Comparison of ENCODE assay signal across 10 cellular contexts in genomic region chr3:188712257-188712924, GRCh38.
DNase-seq lines count a peak whose midpoint lies in the region; ATAC-seq and TF ChIP-seq lines count a peak whose summit lies in the region.
"Had no signal": no experiment of that assay in that cellular context is flagged by ENCODE, and none has a peak within 500 bp of the region (broad histone marks: within the 10 kb centered on the region; RNA-seq: fewer than 3 reads in every experiment).

No MANE protein-coding gene starts in this region.

- H3K36me3 ChIP-seq in HEK293 (ENCODE audit: control insufficient read depth in 2 of 2, insufficient read depth in 1 of 2, low read length in 2 of 2) (no peaks in the 10 kb centered on the region), heart left ventricle (peaks cover 0 to 14% (median 0%) of the 10 kb centered on the region in 9 donors), smooth muscle cell (ENCODE audit: low read depth) (no peaks in the 10 kb centered on the region), prostate gland (no peaks in the 10 kb centered on the region)

- H3K4me1 ChIP-seq in HEK293 (ENCODE audit: control insufficient read depth, insufficient read depth, low read length), result no peaks in the 10 kb centered on the region; the same call in 1 of the 2 replicates
- peaks cover 0 to 35% (median 13%) of the 10 kb centered on the region in 12 donors for H3K4me1 ChIP-seq in heart left ventricle
- H3K4me1 ChIP-seq in smooth muscle cell (ENCODE audit: low read depth), result no peaks in the 10 kb centered on the region
- peaks cover 5% of the 10 kb centered on the region for H3K4me1 ChIP-seq in prostate gland (replicated peaks)

- H3K9me3 ChIP-seq in HEK293 (ENCODE audit: control insufficient read depth, insufficient read depth, low read depth, low read length), result no peaks in the 10 kb centered on the region
- no peaks in the 10 kb centered on the region for H3K9me3 ChIP-seq in heart left ventricle
- H3K9me3 ChIP-seq in smooth muscle cell (replicated peaks; ENCODE audit: low read depth), result no peaks in the 10 kb centered on the region
- no peaks in the 10 kb centered on the region for H3K9me3 ChIP-seq in prostate gland

- H3K27me3 ChIP-seq in heart left ventricle (no peaks in the 10 kb centered on the region), smooth muscle cell (ENCODE audit: low read depth) (no peaks in the 10 kb centered on the region), prostate gland (replicated peaks; ENCODE audit: insufficient read depth) (no peaks in the 10 kb centered on the region)

- CTCF ChIA-PET in HEK293 (lab: Yijun Ruan, JAX), result interaction anchor here (1.2 kb wide), 1 partner anchor 10 kb away, joined by 6 read pairs; no protein-coding TSS in a partner anchor

- H3F3A ChIP-seq in smooth muscle cell (ENCODE audit: low read depth), result peaks cover 8% of the 10 kb centered on the region

- DNase-seq in UCSD-AML1 (lab: John Stamatoyannopoulos, UW; ENCODE audit: unreplicated experiment), result peak; percentile 23
- DNase-seq in heart left ventricle, result no peak
- no peak for DNase-seq in smooth muscle cell (lab: John Stamatoyannopoulos, UW; ENCODE audit: unreplicated experiment)
- no peak for DNase-seq in prostate gland (ENCODE audit: low spot score)
- no peak for DNase-seq in NCI-H446 treated with DMSO at 0.1 percent for 48 hours (lab: John Stamatoyannopoulos, UW)
- no peak for DNase-seq in occipital lobe (lab: John Stamatoyannopoulos, UW)
- no peak for DNase-seq in HPDE6-E6E7 (ENCODE audit: extremely low spot score)
- DNase-seq: effector CD8-positive, alpha-beta T cell; NCI-H524 treated with DMSO at 0.1 percent for 48 hours had no signal

- TF ChIP-seq CTCF in HEK293 (tag by site-specific recombination; IDR thresholded peaks at IDR 0.05) (no peak), heart left ventricle (IDR thresholded peaks at IDR 0.05) (no peak), smooth muscle cell (IDR thresholded peaks at IDR 0.05; ENCODE audit: borderline replicate concordance, insufficient read depth, poor library complexity, severe bottlenecking) (no peak), prostate gland (IDR thresholded peaks at IDR 0.05) (no peak)

- H3K79me2 ChIP-seq in smooth muscle cell (ENCODE audit: low read depth), result peaks cover 5% of the 10 kb centered on the region

- 44 to 61% (median 51%) methylated on average over 4 of the region's 4 CpGs for WGBS in heart left ventricle, 4 donors
- 70% methylated on average over 4 of the region's 4 CpGs for WGBS in smooth muscle cell (ENCODE audit: low lambda C conversion rate)
- 52% methylated on average over 4 of the region's 4 CpGs for WGBS in prostate gland

- no peak overlapping the region for H3K4me2 ChIP-seq in smooth muscle cell

- H3K9ac ChIP-seq in smooth muscle cell (ENCODE audit: low read depth), result peak overlapping the region; percentile 6

- H4K20me1 ChIP-seq in smooth muscle cell (ENCODE audit: low read depth), result peaks cover 15% of the 10 kb centered on the region

- no peak overlapping the region for H3K27ac ChIP-seq in HEK293 (ENCODE audit: extremely low read depth, low read depth, low read length)
- peak overlapping the region in 7 of 12 donors; percentile 1 to 85 (median 33) for H3K27ac ChIP-seq in heart left ventricle
- H3K27ac ChIP-seq in smooth muscle cell (ENCODE audit: low read depth), result peak overlapping the region; percentile 52
- H3K27ac ChIP-seq in prostate gland, result peak overlapping the region in 1 of 2 donors; percentile 2

- intact Hi-C loops in heart left ventricle (cut with DNase I) (no loop called here), prostate gland (cut with DNase I) (no loop called here)

- POLR2A ChIA-PET in HEK293 (lab: Yijun Ruan, JAX), result no interaction called here

- no peak for TF ChIP-seq POLR2A in heart left ventricle (IDR thresholded peaks at IDR 0.05)
- no peak for TF ChIP-seq POLR2A in prostate gland (IDR thresholded peaks at IDR 0.05)

- H2AFZ ChIP-seq in smooth muscle cell (ENCODE audit: low read depth), result no peak overlapping the region

- H3K4me3 ChIP-seq in HEK293 (ENCODE audit: low read depth, low read length) (no peak overlapping the region), heart left ventricle (no peak overlapping the region), smooth muscle cell (no peak overlapping the region), prostate gland (no peak overlapping the region)

- ATAC-seq in heart left ventricle, result peak; percentile 70 to 81 (median 75)

TF ChIP-seq in HEK293, 187 proteins besides CTCF, POLR2A, EP300 and RAD21:
- TF ChIP-seq GLI2 (tag by site-specific recombination; IDR thresholded peaks at IDR 0.05; ENCODE audit: borderline replicate concordance, low read depth) (0 out of 2 replicates have a peak, but pooled peaks have one; percentile 2), ATF2 (tag by site-specific recombination; IDR thresholded peaks at IDR 0.05; ENCODE audit: low read depth) (0 out of 2 replicates have a peak, but pooled peaks have one; percentile 19), ZNF629 (tag by site-specific recombination; IDR thresholded peaks at IDR 0.05) (peak; percentile 46), YY1 (tag by site-specific recombination; IDR thresholded peaks at IDR 0.05) (no peak), ZEB2 (tag by site-specific recombination; IDR thresholded peaks at IDR 0.05) (0 out of 2 replicates have a peak, but pooled peaks have one; percentile 22), ZNF510 (tag by site-specific recombination; IDR thresholded peaks at IDR 0.05; ENCODE audit: insufficient replicate concordance) (no peak), ZNF335 (tag by site-specific recombination; conservative IDR thresholded peaks at IDR 0.05) (peak; percentile 25; the same call in 1 of the 2 replicates)
- TF ChIP-seq, protein P1, sequence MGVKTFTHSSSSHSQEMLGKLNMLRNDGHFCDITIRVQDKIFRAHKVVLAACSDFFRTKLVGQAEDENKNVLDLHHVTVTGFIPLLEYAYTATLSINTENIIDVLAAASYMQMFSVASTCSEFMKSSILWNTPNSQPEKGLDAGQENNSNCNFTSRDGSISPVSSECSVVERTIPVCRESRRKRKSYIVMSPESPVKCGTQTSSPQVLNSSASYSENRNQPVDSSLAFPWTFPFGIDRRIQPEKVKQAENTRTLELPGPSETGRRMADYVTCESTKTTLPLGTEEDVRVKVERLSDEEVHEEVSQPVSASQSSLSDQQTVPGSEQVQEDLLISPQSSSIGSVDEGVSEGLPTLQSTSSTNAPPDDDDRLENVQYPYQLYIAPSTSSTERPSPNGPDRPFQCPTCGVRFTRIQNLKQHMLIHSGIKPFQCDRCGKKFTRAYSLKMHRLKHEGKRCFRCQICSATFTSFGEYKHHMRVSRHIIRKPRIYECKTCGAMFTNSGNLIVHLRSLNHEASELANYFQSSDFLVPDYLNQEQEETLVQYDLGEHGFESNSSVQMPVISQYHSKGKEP (tag by site-specific recombination; IDR thresholded peaks at IDR 0.05), result no peak
- TF ChIP-seq, protein P2, sequence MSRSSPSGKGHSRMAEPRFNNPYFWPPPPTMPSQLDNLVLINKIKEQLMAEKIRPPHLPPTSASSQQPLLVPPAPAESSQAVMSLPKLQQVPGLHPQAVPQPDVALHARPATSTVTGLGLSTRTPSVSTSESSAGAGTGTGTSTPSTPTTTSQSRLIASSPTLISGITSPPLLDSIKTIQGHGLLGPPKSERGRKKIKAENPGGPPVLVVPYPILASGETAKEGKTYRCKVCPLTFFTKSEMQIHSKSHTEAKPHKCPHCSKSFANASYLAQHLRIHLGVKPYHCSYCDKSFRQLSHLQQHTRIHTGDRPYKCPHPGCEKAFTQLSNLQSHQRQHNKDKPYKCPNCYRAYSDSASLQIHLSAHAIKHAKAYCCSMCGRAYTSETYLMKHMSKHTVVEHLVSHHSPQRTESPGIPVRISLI (tag by site-specific recombination; IDR thresholded peaks at IDR 0.05), result peak; percentile 66; the same call in 1 of the 2 replicates
- TF ChIP-seq, protein P3, sequence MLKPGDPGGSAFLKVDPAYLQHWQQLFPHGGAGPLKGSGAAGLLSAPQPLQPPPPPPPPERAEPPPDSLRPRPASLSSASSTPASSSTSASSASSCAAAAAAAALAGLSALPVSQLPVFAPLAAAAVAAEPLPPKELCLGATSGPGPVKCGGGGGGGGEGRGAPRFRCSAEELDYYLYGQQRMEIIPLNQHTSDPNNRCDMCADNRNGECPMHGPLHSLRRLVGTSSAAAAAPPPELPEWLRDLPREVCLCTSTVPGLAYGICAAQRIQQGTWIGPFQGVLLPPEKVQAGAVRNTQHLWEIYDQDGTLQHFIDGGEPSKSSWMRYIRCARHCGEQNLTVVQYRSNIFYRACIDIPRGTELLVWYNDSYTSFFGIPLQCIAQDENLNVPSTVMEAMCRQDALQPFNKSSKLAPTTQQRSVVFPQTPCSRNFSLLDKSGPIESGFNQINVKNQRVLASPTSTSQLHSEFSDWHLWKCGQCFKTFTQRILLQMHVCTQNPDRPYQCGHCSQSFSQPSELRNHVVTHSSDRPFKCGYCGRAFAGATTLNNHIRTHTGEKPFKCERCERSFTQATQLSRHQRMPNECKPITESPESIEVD (tag by site-specific recombination; IDR thresholded peaks at IDR 0.05), result peak; percentile 75
